13 cellular contexts compared by ENCODE assay signal in the genomic region with DNA sequence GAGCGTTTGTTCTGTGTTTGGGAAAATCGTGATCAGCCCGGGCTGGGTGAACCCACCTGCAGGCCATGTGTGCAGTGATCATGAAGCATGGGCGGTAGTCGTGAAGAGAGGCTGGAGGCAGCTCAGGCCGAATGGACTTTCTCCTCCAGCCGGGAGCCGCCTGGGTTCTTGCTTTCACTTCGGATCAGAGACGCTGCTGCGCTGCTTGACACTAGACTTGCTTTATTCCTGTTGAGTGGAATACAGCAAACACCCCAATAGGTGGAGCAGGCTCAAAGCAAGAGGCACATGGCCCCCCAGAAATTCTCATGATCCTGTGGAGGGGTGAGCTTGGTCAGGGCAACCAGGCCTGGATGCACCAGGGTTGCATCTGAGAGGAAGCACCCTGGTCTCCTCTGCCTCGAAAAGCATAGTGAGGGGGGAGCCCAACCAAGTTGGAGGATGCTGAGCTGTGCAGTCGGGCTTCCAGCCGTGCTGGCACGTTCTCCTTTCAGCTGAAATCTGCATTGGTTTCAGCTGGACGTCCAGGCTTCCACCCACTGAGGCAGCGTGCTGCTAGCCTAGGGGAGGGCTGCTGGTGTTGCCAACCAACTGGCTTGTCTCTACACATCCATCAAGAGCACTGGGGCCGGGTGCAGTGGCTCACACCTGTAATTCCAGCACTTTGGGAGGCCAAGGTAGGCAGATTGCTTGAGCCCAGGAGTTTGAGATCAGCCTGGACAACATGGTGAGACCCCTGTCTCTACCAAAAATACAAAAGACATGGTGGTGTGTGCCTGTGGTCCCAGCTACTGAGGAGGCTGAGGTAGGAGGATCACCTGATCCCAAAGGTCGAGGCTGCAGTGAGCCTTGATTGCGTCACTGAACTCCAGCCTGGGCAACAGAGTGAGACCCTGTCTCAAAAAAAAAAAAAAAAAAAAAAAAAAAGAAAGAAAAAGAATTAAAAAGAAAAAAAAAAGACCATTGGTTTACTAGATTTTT. TPM values are rescaled to one million over a fixed set of nuclear protein-coding genes. Genes with fewer than 3 reads are reported as not detected.
A peak's percentile ranks its signal among the peaks of the same experiment; 100 is the strongest.
DNase-seq lines count a peak whose midpoint lies in the region; ATAC-seq, FAIRE-seq and TF ChIP-seq lines count a peak whose summit lies in the region.
"Had no signal": no experiment of that assay in that cellular context is flagged by ENCODE, and none has a peak within 500 bp of the region (broad histone marks: within the 10 kb centered on the region; RNA-seq: fewer than 3 reads in every experiment).

No MANE protein-coding gene starts in this region.

- no peak overlapping the region for H3K9ac ChIP-seq in adipocyte (ENCODE audit: low read length)

- H3K9me3 ChIP-seq in adipocyte (ENCODE audit: control insufficient read depth, low read length): no peaks in the 10 kb centered on the region
- no peaks in the 10 kb centered on the region for H3K9me3 ChIP-seq in small intestine (ENCODE audit: control insufficient read depth, low read depth)

- peaks cover 59% of the 10 kb centered on the region for H3K4me1 Mint-ChIP-seq in activated CD4-positive, alpha-beta memory T cell treated with anti-CD3 and anti-CD28 coated beads, Interleukin-2, amount 10 ng/mL, durations not matched to agents 7 days and 5 days
- peaks cover 54% of the 10 kb centered on the region for H3K4me1 Mint-ChIP-seq in activated CD4-positive, alpha-beta memory T cell treated with anti-CD3 and anti-CD28 coated beads for 36 hours (ENCODE audit: low read depth)
- H3K4me1 Mint-ChIP-seq in glutamatergic neuron (ENCODE audit: low read depth, unreplicated experiment): peaks cover 11% of the 10 kb centered on the region

- no peaks in the 10 kb centered on the region for H3K36me3 ChIP-seq in adipocyte (ENCODE audit: control insufficient read depth, insufficient read depth, low read length, severe bottlenecking)
- no peaks in the 10 kb centered on the region for H3K36me3 ChIP-seq in small intestine (ENCODE audit: control insufficient read depth in 2 of 2, insufficient read depth in 2 of 2, low read length in 2 of 2)

- CTCF ChIA-PET in activated CD4-positive, alpha-beta memory T cell treated with anti-CD3 and anti-CD28 coated beads, Interleukin-2, amount 10 ng/mL, durations not matched to agents 7 days and 5 days (lab: Charles Lee): interaction anchor here (1.8 to 8.4 kb wide), 2 partner anchors 26 to 67 kb away, joined by 4 to 78 read pairs; no protein-coding TSS in a partner anchor
- CTCF ChIA-PET in activated CD4-positive, alpha-beta memory T cell treated with anti-CD3 and anti-CD28 coated beads for 36 hours (lab: Charles Lee): interaction anchor here (1.3 to 2.2 kb wide), 4 partner anchors 27 to 108 kb away, joined by 3 to 6 read pairs (median 4); no protein-coding TSS in a partner anchor
- CTCF ChIA-PET in HEK293T (lab: Yijun Ruan, JAX): no interaction called here

- no peak overlapping the region for H3K27ac ChIP-seq in small intestine (ENCODE audit: low read depth in 1 of 2, low read length in 1 of 2)

- H3K4me3 ChIP-seq in adipocyte (ENCODE audit: low read length): peak overlapping the region; percentile 60
- peak overlapping the region in 1 of 2 donors; percentile 9 for H3K4me3 ChIP-seq in small intestine (ENCODE audit: low read depth in 1 of 2, low read length in 2 of 2)

- no peak for ATAC-seq in GM21576 (IDR thresholded peaks at IDR 0.05; ENCODE audit: unreplicated experiment)

- H3K27ac Mint-ChIP-seq in activated CD4-positive, alpha-beta memory T cell treated with anti-CD3 and anti-CD28 coated beads, Interleukin-2, amount 10 ng/mL, durations not matched to agents 7 days and 5 days: no peak overlapping the region
- H3K27ac Mint-ChIP-seq in activated CD4-positive, alpha-beta memory T cell treated with anti-CD3 and anti-CD28 coated beads for 36 hours: no peak overlapping the region
- H3K27ac Mint-ChIP-seq in glutamatergic neuron (ENCODE audit: unreplicated experiment): no peak overlapping the region

- POLR2A ChIA-PET in activated CD4-positive, alpha-beta memory T cell treated with anti-CD3 and anti-CD28 coated beads, Interleukin-2, amount 10 ng/mL, durations not matched to agents 7 days and 5 days (lab: Charles Lee): interaction anchor here (1.5 to 9.7 kb wide), 2 partner anchors 25 to 204 kb away, joined by 3 to 131 read pairs; a partner anchor contains a TSS
- POLR2A ChIA-PET in activated CD4-positive, alpha-beta memory T cell treated with anti-CD3 and anti-CD28 coated beads for 36 hours (lab: Charles Lee): no interaction called here
- POLR2A ChIA-PET in HEK293T (lab: Yijun Ruan, JAX): interaction anchor here (0.7 kb wide), 1 partner anchor 9 kb away, joined by 3 read pairs; no protein-coding TSS in a partner anchor

- WGBS in small intestine, 3 donors: 27 to 68% (median 45%) methylated on average over 20 of the region's 20 CpGs

- peaks cover 4% of the 10 kb centered on the region for H3K27me3 ChIP-seq in adipocyte (replicated peaks; ENCODE audit: control insufficient read depth, insufficient read depth, low read length)
- H3K27me3 ChIP-seq in small intestine (ENCODE audit: control insufficient read depth in 2 of 2, insufficient read depth in 2 of 2, low read length in 2 of 2): no peaks in the 10 kb centered on the region

- intact Hi-C loops in activated CD4-positive, alpha-beta memory T cell treated with anti-CD3 and anti-CD28 coated beads for 36 hours (cut with micrococcal nuclease): loop anchor here (10.0 kb wide), 1 partner anchor 228 kb away; a partner anchor contains a TSS

- H3K9me3 Mint-ChIP-seq in activated CD4-positive, alpha-beta memory T cell treated with anti-CD3 and anti-CD28 coated beads, Interleukin-2, amount 10 ng/mL, durations not matched to agents 7 days and 5 days: no peaks in the 10 kb centered on the region
- H3K9me3 Mint-ChIP-seq in activated CD4-positive, alpha-beta memory T cell treated with anti-CD3 and anti-CD28 coated beads for 36 hours: no peaks in the 10 kb centered on the region
- peaks cover 2% of the 10 kb centered on the region for H3K9me3 Mint-ChIP-seq in glutamatergic neuron (ENCODE audit: unreplicated experiment)

- no peaks in the 10 kb centered on the region for H3K27me3 Mint-ChIP-seq in activated CD4-positive, alpha-beta memory T cell treated with anti-CD3 and anti-CD28 coated beads, Interleukin-2, amount 10 ng/mL, durations not matched to agents 7 days and 5 days
- no peaks in the 10 kb centered on the region for H3K27me3 Mint-ChIP-seq in activated CD4-positive, alpha-beta memory T cell treated with anti-CD3 and anti-CD28 coated beads for 36 hours
- H3K27me3 Mint-ChIP-seq in glutamatergic neuron (ENCODE audit: unreplicated experiment): peaks cover 7% of the 10 kb centered on the region

- peak overlapping the region; percentile 21 for H3K4me3 Mint-ChIP-seq in activated CD4-positive, alpha-beta memory T cell treated with anti-CD3 and anti-CD28 coated beads, Interleukin-2, amount 10 ng/mL, durations not matched to agents 7 days and 5 days
- H3K4me3 Mint-ChIP-seq in activated CD4-positive, alpha-beta memory T cell treated with anti-CD3 and anti-CD28 coated beads for 36 hours: no peak overlapping the region
- no peak overlapping the region for H3K4me3 Mint-ChIP-seq in glutamatergic neuron (ENCODE audit: unreplicated experiment)

- TF ChIP-seq CTCF in glutamatergic neuron (IDR thresholded peaks at IDR 0.05; ENCODE audit: partially characterized antibody, unreplicated experiment): no peak

- H3K4me1 ChIP-seq in adipocyte (ENCODE audit: control insufficient read depth, insufficient read depth, low read length) (peaks cover 15% of the 10 kb centered on the region), small intestine (ENCODE audit: control insufficient read depth in 2 of 2, insufficient read depth in 1 of 2, low read depth in 1 of 2, low read length in 1 of 2) (peaks cover 0 to 3% of the 10 kb centered on the region in 2 donors)

- no peak for DNase-seq in activated CD4-positive, alpha-beta memory T cell treated with anti-CD3 and anti-CD28 coated beads, Interleukin-2, amount 10 ng/mL, durations not matched to agents 7 days and 5 days
- no peak for DNase-seq in activated CD4-positive, alpha-beta memory T cell treated with anti-CD3 and anti-CD28 coated beads for 36 hours
- peak; percentile 52 for DNase-seq in GM03348 (ENCODE audit: low spot score)
- DNase-seq in adipocyte (ENCODE audit: low read depth): no peak
- peak; percentile 82 for DNase-seq in small intestine
- DNase-seq in HEK293T (ENCODE audit: extremely low spot score): no peak
- no peak for DNase-seq in glutamatergic neuron
- DNase-seq: activated CD4-positive, alpha-beta T cell treated with anti-CD3 and anti-CD28 coated beads for 4 hours; DMS53; NCI-H1105 treated with DMSO at 0.1 percent for 48 hours; SW 1271 had no signal

- no peak for FAIRE-seq in small intestine (lab: Jason Lieb, UNC)
- FAIRE-seq: HTR-8/SVneo had no signal

- H3K36me3 Mint-ChIP-seq in activated CD4-positive, alpha-beta memory T cell treated with anti-CD3 and anti-CD28 coated beads, Interleukin-2, amount 10 ng/mL, durations not matched to agents 7 days and 5 days (ENCODE audit: low read depth): peaks cover 26% of the 10 kb centered on the region
- H3K36me3 Mint-ChIP-seq in activated CD4-positive, alpha-beta memory T cell treated with anti-CD3 and anti-CD28 coated beads for 36 hours: peaks cover 9% of the 10 kb centered on the region
- no peaks in the 10 kb centered on the region for H3K36me3 Mint-ChIP-seq in glutamatergic neuron (ENCODE audit: unreplicated experiment)

TF ChIP-seq in HEK293T, 16 proteins besides CTCF, POLR2A, EP300 and RAD21 (continues in another document):
- TF ChIP-seq CTBP1 (IDR thresholded peaks at IDR 0.05; ENCODE audit: borderline replicate concordance) (no peak), LEF1 (IDR thresholded peaks at IDR 0.05; ENCODE audit: borderline replicate concordance) (no peak), FOXK2 (IDR thresholded peaks at IDR 0.05) (no peak), SUZ12 (IDR thresholded peaks at IDR 0.05) (no peak), ELF4 (IDR thresholded peaks at IDR 0.05) (no peak), FOXM1 (IDR thresholded peaks at IDR 0.05; ENCODE audit: borderline replicate concordance) (no peak), NFRKB (IDR thresholded peaks at IDR 0.05) (no peak), HDGF (IDR thresholded peaks at IDR 0.05; ENCODE audit: borderline replicate concordance) (no peak), L3MBTL2 (conservative IDR thresholded peaks at IDR 0.05) (no peak), SP1 (IDR thresholded peaks at IDR 0.05) (no peak), BHLHE40 (IDR thresholded peaks at IDR 0.05; ENCODE audit: borderline replicate concordance) (no peak), FOXA1 (IDR thresholded peaks at IDR 0.05) (no peak), ZNF384 (IDR thresholded peaks at IDR 0.05) (no peak)

RNA-seq across cellular contexts. Expression of a gene that starts 2.8 kb away (rescaled TPM):
- total RNA-seq in activated CD4-positive, alpha-beta memory T cell treated with anti-CD3 and anti-CD28 coated beads, Interleukin-2, amount 10 ng/mL, durations not matched to agents 7 days and 5 days: 10 to 100 TPM; 50.1 to 52.8 TPM
- 10 to 100 TPM; 24.5 to 25.3 TPM for total RNA-seq in activated CD4-positive, alpha-beta memory T cell treated with anti-CD3 and anti-CD28 coated beads for 36 hours
- 1 to 10 TPM in 1 of 3 donors, under 1 TPM in 1, not detected in 1; 0.54 to 4.1 TPM for polyA plus RNA-seq in small intestine
- 0.42 TPM for total RNA-seq in glutamatergic neuron (ENCODE audit: unreplicated experiment)

Comparison
In these comparisons a context has a peak if more than half of its experiments do, and no peak if none do; other contexts are left out.
1. DNase-seq: peak in GM03348 (single experiment) and small intestine (single experiment); none in activated CD4-positive, alpha-beta memory T cell treated with anti-CD3 and anti-CD28 coated beads, Interleukin-2, amount 10 ng/mL, durations not matched to agents 7 days and 5 days (single experiment), activated CD4-positive, alpha-beta memory T cell treated with anti-CD3 and anti-CD28 coated beads for 36 hours (single experiment), adipocyte (single experiment), HEK293T (single experiment) and glutamatergic neuron (single experiment).
2. RNA of a gene that starts 2.8 kb away (total RNA-seq): 50.1 to 52.8 TPM in activated CD4-positive, alpha-beta memory T cell treated with anti-CD3 and anti-CD28 coated beads, Interleukin-2, amount 10 ng/mL, durations not matched to agents 7 days and 5 days and 24.5 to 25.3 TPM in activated CD4-positive, alpha-beta memory T cell treated with anti-CD3 and anti-CD28 coated beads for 36 hours; 0.42 TPM in glutamatergic neuron (single experiment); every median in the first group is over 10 times any median in the second.